ENCODE assay signal across 18 cellular contexts in genomic region chr14:100979079-100979478, GRCh38.
DNase-seq lines count a peak whose midpoint lies in the region; ATAC-seq, FAIRE-seq and TF ChIP-seq lines count a peak whose summit lies in the region.
"Had no signal": no experiment of that assay in that cellular context is flagged by ENCODE, and none has a peak within 500 bp of the region (broad histone marks: within the 10 kb centered on the region; RNA-seq: fewer than 3 reads in every experiment).

No MANE protein-coding gene starts in this region.

- H3K36me3 ChIP-seq in ACC112 (ENCODE audit: insufficient read depth, low read length) (peaks cover 17% of the 10 kb centered on the region), astrocyte (ENCODE audit: insufficient read depth, low read length) (peaks cover 19% of the 10 kb centered on the region)
- H3K36me3 ChIP-seq in naive thymus-derived CD4-positive, alpha-beta T cell (ENCODE audit: control insufficient read depth in 2 of 3, insufficient read depth in 3 of 3, low read length in 3 of 3) = no peaks in the 10 kb centered on the region
- H3K36me3 ChIP-seq: HAP-1 had no signal

- no peak overlapping the region for H3K4me2 ChIP-seq in astrocyte (ENCODE audit: low read length)

- ATAC-seq in naive thymus-derived CD4-positive, alpha-beta T cell = no peak
- no peak for ATAC-seq in HG02885 (IDR thresholded peaks at IDR 0.05; ENCODE audit: poor library complexity, unreplicated experiment)

- peak overlapping the region; percentile 67 for H3K27ac Mint-ChIP-seq in HFFc6
- H3K27ac Mint-ChIP-seq in astrocyte (ENCODE audit: unreplicated experiment) = no peak overlapping the region
- no peak overlapping the region for H3K27ac Mint-ChIP-seq in naive thymus-derived CD4-positive, alpha-beta T cell
- H3K27ac Mint-ChIP-seq: CD14-positive monocyte; CD4-positive, alpha-beta memory T cell had no signal

- H3K9ac ChIP-seq in astrocyte (ENCODE audit: low read length) = no peak overlapping the region

- H3K4me1 ChIP-seq in ACC112 (ENCODE audit: control insufficient read depth, insufficient read depth, low read length, unreplicated experiment) = peaks cover 42% of the 10 kb centered on the region
- peaks cover 31% of the 10 kb centered on the region for H3K4me1 ChIP-seq in astrocyte (ENCODE audit: insufficient read depth, low read length)
- no peaks in the 10 kb centered on the region for H3K4me1 ChIP-seq in naive thymus-derived CD4-positive, alpha-beta T cell (ENCODE audit: control insufficient read depth in 2 of 2, insufficient read depth in 2 of 2, low read length in 2 of 2)
- H3K4me1 ChIP-seq: HAP-1 had no signal

- no peaks in the 10 kb centered on the region for H3K9me3 ChIP-seq in astrocyte (ENCODE audit: insufficient read depth, low read depth, low read length)
- H3K9me3 ChIP-seq in naive thymus-derived CD4-positive, alpha-beta T cell (ENCODE audit: control insufficient read depth in 2 of 3, low read length in 3 of 3) = no peaks in the 10 kb centered on the region
- H3K9me3 ChIP-seq: HAP-1 had no signal

- intact Hi-C loops in posterior vena cava (cut with DNase I) = no loop called here
- intact Hi-C loops in naive thymus-derived CD4-positive, alpha-beta T cell (cut with micrococcal nuclease) = no loop called here

- CTCF ChIA-PET in naive thymus-derived CD4-positive, alpha-beta T cell (lab: Charles Lee) = no interaction called here

- peaks cover 8% of the 10 kb centered on the region for H3K27me3 Mint-ChIP-seq in HFFc6 (ENCODE audit: insufficient read depth)
- H3K27me3 Mint-ChIP-seq in astrocyte (ENCODE audit: low read depth, unreplicated experiment) = no peaks in the 10 kb centered on the region
- H3K27me3 Mint-ChIP-seq in naive thymus-derived CD4-positive, alpha-beta T cell = peaks cover 3 to 31% (median 23%) of the 10 kb centered on the region in 5 donors

- H3K4me1 Mint-ChIP-seq in HFFc6 (ENCODE audit: low read depth) (peaks cover 82% of the 10 kb centered on the region), astrocyte (ENCODE audit: low read depth, unreplicated experiment) (peaks cover 45% of the 10 kb centered on the region)
- no peaks in the 10 kb centered on the region for H3K4me1 Mint-ChIP-seq in naive thymus-derived CD4-positive, alpha-beta T cell
- H3K4me1 Mint-ChIP-seq: CD14-positive monocyte; CD4-positive, alpha-beta memory T cell had no signal

- H3K36me3 Mint-ChIP-seq in HFFc6 (ENCODE audit: low read depth) (peaks cover 29% of the 10 kb centered on the region), astrocyte (ENCODE audit: low read depth, unreplicated experiment) (no peaks in the 10 kb centered on the region)
- no peaks in the 10 kb centered on the region for H3K36me3 Mint-ChIP-seq in naive thymus-derived CD4-positive, alpha-beta T cell
- H3K36me3 Mint-ChIP-seq: CD14-positive monocyte; CD4-positive, alpha-beta memory T cell had no signal

- H3K27ac ChIP-seq in ACC112 (ENCODE audit: low read depth, low read length) = peak overlapping the region; percentile 64
- peak overlapping the region; percentile 73 for H3K27ac ChIP-seq in astrocyte (ENCODE audit: low read depth, low read length)
- H3K27ac ChIP-seq in naive thymus-derived CD4-positive, alpha-beta T cell (ENCODE audit: low read depth, low read length) = no peak overlapping the region
- H3K27ac ChIP-seq: HL-60 had no signal

- H3K27me3 ChIP-seq in ACC112 (ENCODE audit: insufficient read depth, low read length) = no peaks in the 10 kb centered on the region
- no peaks in the 10 kb centered on the region for H3K27me3 ChIP-seq in astrocyte (ENCODE audit: insufficient read depth, low read length)
- no peaks in the 10 kb centered on the region for H3K27me3 ChIP-seq in naive thymus-derived CD4-positive, alpha-beta T cell (ENCODE audit: control insufficient read depth in 2 of 2, insufficient read depth in 2 of 2, low read length in 2 of 2)

- H3K4me3 ChIP-seq in ACC112 (ENCODE audit: low read depth, low read length) (no peak overlapping the region), astrocyte (ENCODE audit: insufficient read depth, low read depth, low read length) (no peak overlapping the region)
- no peak overlapping the region for H3K4me3 ChIP-seq in naive thymus-derived CD4-positive, alpha-beta T cell (ENCODE audit: low read length)
- H3K4me3 ChIP-seq: HAP-1 had no signal

- FAIRE-seq in astrocyte (lab: Jason Lieb, UNC) (no peak), islet of Langerhans (lab: Jason Lieb, UNC) (peak; percentile 68)
- FAIRE-seq: D721Med, G401.6, GM12891, GM19239 had no signal

- H3K79me2 ChIP-seq in ACC112 (ENCODE audit: control insufficient read depth, insufficient read depth, low read length, unreplicated experiment) = no peaks in the 10 kb centered on the region
- no peaks in the 10 kb centered on the region for H3K79me2 ChIP-seq in astrocyte (ENCODE audit: insufficient read depth, low read length)

- H4K20me1 ChIP-seq in astrocyte (ENCODE audit: insufficient read depth, low read length) = peaks cover 5% of the 10 kb centered on the region

- TF ChIP-seq CTCF in HFFc6 (IDR thresholded peaks at IDR 0.05) = no peak
- no peak for TF ChIP-seq CTCF in astrocyte (IDR thresholded peaks at IDR 0.05; ENCODE audit: insufficient read depth, low read depth, low read length)

- POLR2A ChIA-PET in naive thymus-derived CD4-positive, alpha-beta T cell (lab: Charles Lee) = no interaction called here

- no peak for DNase-seq in HFFc6
- no peak for DNase-seq in astrocyte (ENCODE audit: low read depth)
- DNase-seq in posterior vena cava (ENCODE audit: low spot score) = no peak
- no peak for DNase-seq in ureter (ENCODE audit: low spot score)
- no peak for DNase-seq in naive thymus-derived CD4-positive, alpha-beta T cell
- DNase-seq: AML-193; CD4-positive, alpha-beta memory T cell; COR-L47 had no signal

- peak overlapping the region; percentile 39; the same call in 1 of the 2 replicates for H3K4me3 Mint-ChIP-seq in HFFc6
- no peak overlapping the region for H3K4me3 Mint-ChIP-seq in astrocyte (ENCODE audit: unreplicated experiment)
- no peak overlapping the region for H3K4me3 Mint-ChIP-seq in naive thymus-derived CD4-positive, alpha-beta T cell
- H3K4me3 Mint-ChIP-seq: CD14-positive monocyte; CD4-positive, alpha-beta memory T cell had no signal

- H3K9me3 Mint-ChIP-seq in HFFc6 (no peaks in the 10 kb centered on the region), astrocyte (ENCODE audit: unreplicated experiment) (no peaks in the 10 kb centered on the region)
- no peaks in the 10 kb centered on the region for H3K9me3 Mint-ChIP-seq in naive thymus-derived CD4-positive, alpha-beta T cell
- H3K9me3 Mint-ChIP-seq: CD14-positive monocyte; CD4-positive, alpha-beta memory T cell had no signal

- H2AFZ ChIP-seq in ACC112 (ENCODE audit: low read length, unreplicated experiment) = no peak overlapping the region
- H2AFZ ChIP-seq in astrocyte (ENCODE audit: low read depth, low read length) = no peak overlapping the region
